Comparison of ENCODE assay signal across 8 cellular contexts in genomic region chr2:171523339-171523931, GRCh38. TPM values are rescaled to one million over a fixed set of nuclear protein-coding genes. Genes with fewer than 3 reads are reported as not detected.
DNase-seq lines count a peak whose midpoint lies in the region; ATAC-seq, FAIRE-seq and TF ChIP-seq lines count a peak whose summit lies in the region.

No MANE protein-coding gene starts in this region.

- H4K20me1 ChIP-seq in BLaER1, result no peaks in the 10 kb centered on the region; the same call in 1 of the 2 replicates

- no peak overlapping the region for H3K9ac ChIP-seq in BLaER1

- peak overlapping the region; percentile 70 for H3K4me2 ChIP-seq in BLaER1

- ATAC-seq in GM19023 (IDR thresholded peaks at IDR 0.05; ENCODE audit: unreplicated experiment), result peak; percentile 31

- H3K27me3 ChIP-seq in BLaER1, result peaks cover 59% of the 10 kb centered on the region
- no peaks in the 10 kb centered on the region for H3K27me3 ChIP-seq in small intestine (ENCODE audit: control insufficient read depth in 2 of 2, insufficient read depth in 2 of 2, low read length in 2 of 2)

- H3K9me3 ChIP-seq in BLaER1 (peaks cover 16% of the 10 kb centered on the region; the same call in 1 of the 2 replicates), small intestine (ENCODE audit: control insufficient read depth, low read depth) (no peaks in the 10 kb centered on the region)

- 0 to 2% (median 1%) methylated on average over 33 of the region's 33 CpGs for WGBS in small intestine, 3 donors

- no peak for FAIRE-seq in small intestine (lab: Jason Lieb, UNC)

- peak overlapping the region; percentile 61 for H3K4me3 ChIP-seq in BLaER1
- H3K4me3 ChIP-seq in coronary artery, result peak overlapping the region; percentile 91
- H3K4me3 ChIP-seq in small intestine (ENCODE audit: low read depth in 1 of 2, low read length in 2 of 2), result peak overlapping the region; percentile 65 to 88

- peaks cover 7% of the 10 kb centered on the region; the same call in 1 of the 2 replicates for H3K4me1 ChIP-seq in BLaER1
- no peaks in the 10 kb centered on the region for H3K4me1 ChIP-seq in small intestine (ENCODE audit: control insufficient read depth in 2 of 2, insufficient read depth in 1 of 2, low read depth in 1 of 2, low read length in 1 of 2)

- H3K27ac ChIP-seq in BLaER1, result no peak overlapping the region
- peak overlapping the region; percentile 92 to 99 for H3K27ac ChIP-seq in coronary artery
- peak overlapping the region; percentile 81 to 84 for H3K27ac ChIP-seq in small intestine (ENCODE audit: low read depth in 1 of 2, low read length in 1 of 2)

- H3K36me3 ChIP-seq in BLaER1, result no peaks in the 10 kb centered on the region
- peaks cover 0 to 2% of the 10 kb centered on the region in 2 donors for H3K36me3 ChIP-seq in small intestine (ENCODE audit: control insufficient read depth in 2 of 2, insufficient read depth in 2 of 2, low read length in 2 of 2)

- no peak for TF ChIP-seq CTCF in coronary artery (IDR thresholded peaks at IDR 0.05)

- DNase-seq in HT-29 (ENCODE audit: low spot score), result peak; percentile 27
- DNase-seq in SKM-1 treated with dmso at 0.1 percent for 144 hours (lab: John Stamatoyannopoulos, UW; ENCODE audit: unreplicated experiment), result peak; percentile 76
- DNase-seq in coronary artery (ENCODE audit: low spot score), result peak; percentile 91
- peak; percentile 70 for DNase-seq in kidney glomerular epithelial cell (lab: John Stamatoyannopoulos, UW)
- DNase-seq in small intestine, result peak; percentile 65
- DNase-seq in RKO (ENCODE audit: low spot score), result no peak

RNA-seq across cellular contexts. Expression of gene CYBRD1, which starts 1.2 kb away (rescaled TPM):
- 0.64 and 1.1 TPM in 2 replicates for total RNA-seq in HT-29 (2014; rRNA removed; shearing (Covaris generic))
- 100 to 1,000 TPM in 2 of 3 donors, 10 to 100 TPM in 1; 97.7 to 305 (median 266) TPM for polyA plus RNA-seq in small intestine
